ENCODE assay signal across 1 cellular context in the genomic region with DNA sequence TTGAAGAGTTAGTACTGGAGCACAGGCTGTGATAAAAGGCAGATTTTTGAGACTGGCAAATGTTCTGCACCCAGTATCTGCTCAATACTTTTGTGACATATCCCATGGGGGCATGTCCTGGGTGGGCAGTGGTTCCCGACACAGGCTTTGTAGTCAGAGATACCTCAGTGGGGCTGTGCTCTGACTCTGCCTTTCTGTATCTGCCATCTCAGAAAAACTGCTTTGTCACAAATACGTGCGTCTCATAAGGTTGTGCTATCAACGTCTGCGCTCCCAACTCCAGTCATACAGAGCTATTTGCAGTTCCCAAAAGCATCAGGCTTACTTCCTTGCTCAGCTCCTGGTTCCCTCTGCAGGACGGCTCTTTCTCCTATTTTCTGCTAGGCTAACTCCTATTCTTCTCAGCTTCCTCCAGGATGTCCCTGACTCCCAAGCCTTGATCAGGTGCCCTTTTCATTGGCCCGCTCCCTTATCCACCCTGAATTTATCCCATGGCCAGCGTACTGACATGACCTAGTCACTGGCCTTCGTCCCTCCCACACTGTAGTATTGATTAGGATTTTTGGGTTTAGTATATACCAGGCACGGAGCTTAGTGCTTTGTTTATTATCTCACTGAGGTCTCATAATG.
TF ChIP-seq lines count a peak whose summit lies in the region.

No MANE protein-coding gene starts in this region.

TF ChIP-seq in K562, 482 proteins besides CTCF, POLR2A, EP300 and RAD21 (continued from another document and continues in another):
- no peak for TF ChIP-seq CEBPZ (IDR thresholded peaks at IDR 0.05; ENCODE audit: borderline replicate concordance, low read depth, low read length)
- no peak for TF ChIP-seq FIP1L1 (IDR thresholded peaks at IDR 0.05; ENCODE audit: low read depth, low read length, poor library complexity, severe bottlenecking)
- TF ChIP-seq EP400 (IDR thresholded peaks at IDR 0.05): peak; percentile 56
- no peak for TF ChIP-seq ZNF253 (CRISPR knock-in tag; conservative IDR thresholded peaks at IDR 0.05)
- no peak for TF ChIP-seq ZNF586 (CRISPR knock-in tag; conservative IDR thresholded peaks at IDR 0.05)
- no peak for TF ChIP-seq ZNF766 (CRISPR knock-in tag; conservative IDR thresholded peaks at IDR 0.05)
- TF ChIP-seq MYC (IDR thresholded peaks at IDR 0.05; ENCODE audit: low read depth, low read length): no peak
- no peak for TF ChIP-seq MYC (CRISPR knock-in tag; IDR thresholded peaks at IDR 0.05; ENCODE audit: borderline replicate concordance, low read depth)
- TF ChIP-seq NR3C1 (CRISPR knock-in tag; IDR thresholded peaks at IDR 0.05): no peak
- TF ChIP-seq, protein P1, sequence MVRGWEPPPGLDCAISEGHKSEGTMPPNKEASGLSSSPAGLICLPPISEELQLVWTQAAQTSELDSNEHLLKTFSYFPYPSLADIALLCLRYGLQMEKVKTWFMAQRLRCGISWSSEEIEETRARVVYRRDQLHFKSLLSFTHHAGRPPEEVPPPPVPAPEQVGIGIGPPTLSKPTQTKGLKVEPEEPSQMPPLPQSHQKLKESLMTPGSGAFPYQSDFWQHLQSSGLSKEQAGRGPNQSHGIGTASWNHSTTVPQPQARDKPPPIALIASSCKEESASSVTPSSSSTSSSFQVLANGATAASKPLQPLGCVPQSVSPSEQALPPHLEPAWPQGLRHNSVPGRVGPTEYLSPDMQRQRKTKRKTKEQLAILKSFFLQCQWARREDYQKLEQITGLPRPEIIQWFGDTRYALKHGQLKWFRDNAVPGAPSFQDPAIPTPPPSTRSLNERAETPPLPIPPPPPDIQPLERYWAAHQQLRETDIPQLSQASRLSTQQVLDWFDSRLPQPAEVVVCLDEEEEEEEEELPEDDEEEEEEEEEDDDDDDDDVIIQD (CRISPR knock-in tag; IDR thresholded peaks at IDR 0.05): no peak
- TF ChIP-seq SMARCA5 (IDR thresholded peaks at IDR 0.05): no peak
- TF ChIP-seq MAFG (tag; conservative IDR thresholded peaks at IDR 0.05): peak; percentile 91
- TF ChIP-seq ZC3H11A (IDR thresholded peaks at IDR 0.05; ENCODE audit: low read depth, low read length): no peak
- TF ChIP-seq PYGO2 (tag; IDR thresholded peaks at IDR 0.05): no peak
- TF ChIP-seq, protein P2, sequence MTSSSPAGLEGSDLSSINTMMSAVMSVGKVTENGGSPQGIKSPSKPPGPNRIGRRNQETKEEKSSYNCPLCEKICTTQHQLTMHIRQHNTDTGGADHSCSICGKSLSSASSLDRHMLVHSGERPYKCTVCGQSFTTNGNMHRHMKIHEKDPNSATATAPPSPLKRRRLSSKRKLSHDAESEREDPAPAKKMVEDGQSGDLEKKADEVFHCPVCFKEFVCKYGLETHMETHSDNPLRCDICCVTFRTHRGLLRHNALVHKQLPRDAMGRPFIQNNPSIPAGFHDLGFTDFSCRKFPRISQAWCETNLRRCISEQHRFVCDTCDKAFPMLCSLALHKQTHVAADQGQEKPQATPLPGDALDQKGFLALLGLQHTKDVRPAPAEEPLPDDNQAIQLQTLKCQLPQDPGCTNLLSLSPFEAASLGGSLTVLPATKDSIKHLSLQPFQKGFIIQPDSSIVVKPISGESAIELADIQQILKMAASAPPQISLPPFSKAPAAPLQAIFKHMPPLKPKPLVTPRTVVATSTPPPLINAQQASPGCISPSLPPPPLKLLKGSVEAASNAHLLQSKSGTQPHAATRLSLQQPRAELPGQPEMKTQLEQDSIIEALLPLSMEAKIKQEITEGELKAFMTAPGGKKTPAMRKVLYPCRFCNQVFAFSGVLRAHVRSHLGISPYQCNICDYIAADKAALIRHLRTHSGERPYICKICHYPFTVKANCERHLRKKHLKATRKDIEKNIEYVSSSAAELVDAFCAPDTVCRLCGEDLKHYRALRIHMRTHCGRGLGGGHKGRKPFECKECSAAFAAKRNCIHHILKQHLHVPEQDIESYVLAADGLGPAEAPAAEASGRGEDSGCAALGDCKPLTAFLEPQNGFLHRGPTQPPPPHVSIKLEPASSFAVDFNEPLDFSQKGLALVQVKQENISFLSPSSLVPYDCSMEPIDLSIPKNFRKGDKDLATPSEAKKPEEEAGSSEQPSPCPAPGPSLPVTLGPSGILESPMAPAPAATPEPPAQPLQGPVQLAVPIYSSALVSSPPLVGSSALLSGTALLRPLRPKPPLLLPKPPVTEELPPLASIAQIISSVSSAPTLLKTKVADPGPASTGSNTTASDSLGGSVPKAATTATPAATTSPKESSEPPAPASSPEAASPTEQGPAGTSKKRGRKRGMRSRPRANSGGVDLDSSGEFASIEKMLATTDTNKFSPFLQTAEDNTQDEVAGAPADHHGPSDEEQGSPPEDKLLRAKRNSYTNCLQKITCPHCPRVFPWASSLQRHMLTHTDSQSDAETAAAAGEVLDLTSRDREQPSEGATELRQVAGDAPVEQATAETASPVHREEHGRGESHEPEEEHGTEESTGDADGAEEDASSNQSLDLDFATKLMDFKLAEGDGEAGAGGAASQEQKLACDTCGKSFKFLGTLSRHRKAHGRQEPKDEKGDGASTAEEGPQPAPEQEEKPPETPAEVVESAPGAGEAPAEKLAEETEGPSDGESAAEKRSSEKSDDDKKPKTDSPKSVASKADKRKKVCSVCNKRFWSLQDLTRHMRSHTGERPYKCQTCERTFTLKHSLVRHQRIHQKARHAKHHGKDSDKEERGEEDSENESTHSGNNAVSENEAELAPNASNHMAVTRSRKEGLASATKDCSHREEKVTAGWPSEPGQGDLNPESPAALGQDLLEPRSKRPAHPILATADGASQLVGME (CRISPR knock-in tag; IDR thresholded peaks at IDR 0.05): no peak
- TF ChIP-seq CGGBP1 (CRISPR knock-in tag; IDR thresholded peaks at IDR 0.05): no peak
- TF ChIP-seq, protein P3, sequence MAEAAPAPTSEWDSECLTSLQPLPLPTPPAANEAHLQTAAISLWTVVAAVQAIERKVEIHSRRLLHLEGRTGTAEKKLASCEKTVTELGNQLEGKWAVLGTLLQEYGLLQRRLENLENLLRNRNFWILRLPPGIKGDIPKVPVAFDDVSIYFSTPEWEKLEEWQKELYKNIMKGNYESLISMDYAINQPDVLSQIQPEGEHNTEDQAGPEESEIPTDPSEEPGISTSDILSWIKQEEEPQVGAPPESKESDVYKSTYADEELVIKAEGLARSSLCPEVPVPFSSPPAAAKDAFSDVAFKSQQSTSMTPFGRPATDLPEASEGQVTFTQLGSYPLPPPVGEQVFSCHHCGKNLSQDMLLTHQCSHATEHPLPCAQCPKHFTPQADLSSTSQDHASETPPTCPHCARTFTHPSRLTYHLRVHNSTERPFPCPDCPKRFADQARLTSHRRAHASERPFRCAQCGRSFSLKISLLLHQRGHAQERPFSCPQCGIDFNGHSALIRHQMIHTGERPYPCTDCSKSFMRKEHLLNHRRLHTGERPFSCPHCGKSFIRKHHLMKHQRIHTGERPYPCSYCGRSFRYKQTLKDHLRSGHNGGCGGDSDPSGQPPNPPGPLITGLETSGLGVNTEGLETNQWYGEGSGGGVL (CRISPR knock-in tag; IDR thresholded peaks at IDR 0.05): no peak
- TF ChIP-seq CBFA2T3 (IDR thresholded peaks at IDR 0.05): no peak
- no peak for TF ChIP-seq ARID2 (IDR thresholded peaks at IDR 0.05)
- no peak for TF ChIP-seq ZNF696 (CRISPR knock-in tag; conservative IDR thresholded peaks at IDR 0.05)
- 0 out of 2 replicates have a peak, but pooled peaks have one; percentile 17 for TF ChIP-seq MBD2 (IDR thresholded peaks at IDR 0.05; ENCODE audit: borderline replicate concordance, low read depth)
- no peak for TF ChIP-seq PHTF2 (CRISPR knock-in tag; IDR thresholded peaks at IDR 0.05)
- TF ChIP-seq CBX2 (IDR thresholded peaks at IDR 0.05; ENCODE audit: insufficient read depth, low read length, poor library complexity, severe bottlenecking): no peak
- TF ChIP-seq ZNF140 (CRISPR knock-in tag; IDR thresholded peaks at IDR 0.05): no peak
- no peak for TF ChIP-seq SP2 (IDR thresholded peaks at IDR 0.05; ENCODE audit: extremely low read depth, low read depth, low read length, poor library complexity, severe bottlenecking)
- no peak for TF ChIP-seq KLF10 (CRISPR knock-in tag; IDR thresholded peaks at IDR 0.05)
- TF ChIP-seq YBX1 (IDR thresholded peaks at IDR 0.05): no peak
- TF ChIP-seq HNRNPUL1 (IDR thresholded peaks at IDR 0.05; ENCODE audit: low read length): no peak
- no peak for TF ChIP-seq RBM15 (IDR thresholded peaks at IDR 0.05; ENCODE audit: insufficient read depth, low read length)
- TF ChIP-seq ZNF23 (CRISPR knock-in tag; IDR thresholded peaks at IDR 0.05): no peak
- peak; percentile 84 for TF ChIP-seq MAFK (IDR thresholded peaks at IDR 0.05; ENCODE audit: low read length)
- peak; percentile 29; the same call in 1 of the 2 replicates for TF ChIP-seq ZNF668 (CRISPR knock-in tag; IDR thresholded peaks at IDR 0.05)
- TF ChIP-seq CSDE1 (IDR thresholded peaks at IDR 0.05): no peak
- 0 out of 2 replicates have a peak, but pooled peaks have one; percentile 30 for TF ChIP-seq ZBTB40 (IDR thresholded peaks at IDR 0.05)
- TF ChIP-seq ZBTB40 (CRISPR knock-in tag; IDR thresholded peaks at IDR 0.05): no peak
- TF ChIP-seq FOSL1 (tag; conservative IDR thresholded peaks at IDR 0.05): no peak; the same call in 1 of the 2 replicates
- TF ChIP-seq XRCC5 (IDR thresholded peaks at IDR 0.05; ENCODE audit: low read depth, low read length): no peak
- TF ChIP-seq GATAD2A (IDR thresholded peaks at IDR 0.05): peak; percentile 79; the same call in 1 of the 2 replicates
- TF ChIP-seq ARNT (IDR thresholded peaks at IDR 0.05): no peak
- TF ChIP-seq TAL1 (IDR thresholded peaks at IDR 0.05): no peak
